Comparison of ENCODE assay signal across 8 cellular contexts in the genomic region with DNA sequence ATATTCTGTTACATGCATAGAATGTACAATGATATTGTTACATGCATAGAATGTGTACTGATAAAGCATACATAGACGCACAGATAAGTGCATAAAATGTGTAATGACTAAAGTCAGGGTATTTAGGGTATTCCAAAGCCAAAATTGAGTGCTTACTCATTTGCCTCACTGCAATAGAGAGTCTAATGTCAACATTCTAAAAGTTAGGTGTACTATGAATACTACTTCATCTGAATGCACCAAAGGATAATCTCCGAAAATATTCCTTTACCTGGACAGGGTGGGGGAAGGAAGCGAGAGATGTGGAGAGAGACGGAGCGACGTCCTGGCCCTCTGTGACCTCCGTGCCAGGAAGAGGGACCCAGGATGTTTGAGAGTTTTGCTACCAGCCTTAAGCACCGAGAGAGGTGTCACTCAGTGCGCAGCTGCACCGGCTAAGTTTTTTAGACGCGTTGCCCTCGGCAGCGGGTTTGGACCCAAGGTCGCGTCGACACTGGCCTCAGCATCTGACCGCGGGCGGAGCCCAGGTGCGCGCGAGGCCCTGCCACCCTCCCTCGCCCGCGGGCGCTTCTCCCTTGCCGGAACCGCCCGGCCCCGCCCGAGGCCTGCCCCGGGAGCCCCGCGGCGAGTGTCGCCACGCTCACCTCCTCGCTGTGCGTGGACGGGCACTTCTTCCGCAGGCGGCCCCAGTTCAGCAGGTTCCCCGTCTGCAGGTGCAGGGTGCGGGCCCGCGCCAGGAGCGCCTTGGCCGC. TPM values are rescaled to one million over a fixed set of nuclear protein-coding genes. Genes with fewer than 3 reads are reported as not detected.
DNase-seq lines count a peak whose midpoint lies in the region; ATAC-seq and TF ChIP-seq lines count a peak whose summit lies in the region.

No MANE protein-coding gene starts in this region.

- peak overlapping the region; percentile 79 for H3K4me3 ChIP-seq in retinal pigment epithelial cell (ENCODE audit: low read length)

- peak overlapping the region; percentile 82 for H3K4me3 Mint-ChIP-seq in activated naive CD4-positive, alpha-beta T cell treated with anti-CD3 and anti-CD28 coated beads for 36 hours

- DNase-seq in AG08395 (ENCODE audit: low spot score) (peak; percentile 18), RPMI8226 (peak; percentile 85), left ventricle myocardium superior (peak; percentile 59), retinal pigment epithelial cell (ENCODE audit: low read depth) (no peak), GDM1 (lab: John Stamatoyannopoulos, UW) (no peak)
- peak; percentile 59 for DNase-seq in activated naive CD4-positive, alpha-beta T cell treated with anti-CD3 and anti-CD28 coated beads for 36 hours

- peaks cover 30% of the 10 kb centered on the region for H3K4me1 Mint-ChIP-seq in activated naive CD4-positive, alpha-beta T cell treated with anti-CD3 and anti-CD28 coated beads for 36 hours (ENCODE audit: low read depth)

- CTCF ChIA-PET in activated naive CD4-positive, alpha-beta T cell treated with anti-CD3 and anti-CD28 coated beads for 36 hours (lab: Charles Lee) = interaction anchor here (1.0 kb wide), 1 partner anchor 279 kb away, joined by 3 read pairs; no protein-coding TSS in a partner anchor

- ATAC-seq in GM18867 (IDR thresholded peaks at IDR 0.05; ENCODE audit: unreplicated experiment) (peak; percentile 47), HG03095 (IDR thresholded peaks at IDR 0.05; ENCODE audit: unreplicated experiment) (peak; percentile 39), left ventricle myocardium superior (peak; percentile 36)

- H3K27me3 Mint-ChIP-seq in activated naive CD4-positive, alpha-beta T cell treated with anti-CD3 and anti-CD28 coated beads for 36 hours (ENCODE audit: low read depth) = no peaks in the 10 kb centered on the region

- no peak for TF ChIP-seq CTCF in retinal pigment epithelial cell (conservative IDR thresholded peaks at IDR 0.05; ENCODE audit: low read depth, low read length)

- intact Hi-C loops in activated naive CD4-positive, alpha-beta T cell treated with anti-CD3 and anti-CD28 coated beads for 36 hours (cut with micrococcal nuclease) = loop anchor here (1.0 to 10.0 kb wide), 10 partner anchors 29 to 1424 kb away; a partner anchor contains a TSS
- intact Hi-C loops in left ventricle myocardium superior (cut with micrococcal nuclease) = no loop called here

- H3K27ac Mint-ChIP-seq in activated naive CD4-positive, alpha-beta T cell treated with anti-CD3 and anti-CD28 coated beads for 36 hours = peak overlapping the region; percentile 87

- H3K9me3 Mint-ChIP-seq in activated naive CD4-positive, alpha-beta T cell treated with anti-CD3 and anti-CD28 coated beads for 36 hours = peaks cover 5% of the 10 kb centered on the region

- no peaks in the 10 kb centered on the region for H3K36me3 Mint-ChIP-seq in activated naive CD4-positive, alpha-beta T cell treated with anti-CD3 and anti-CD28 coated beads for 36 hours (ENCODE audit: low read depth)

RNA-seq across cellular contexts. Expression of a gene that starts 0.7 kb away (rescaled TPM):
- total RNA-seq in activated naive CD4-positive, alpha-beta T cell treated with anti-CD3 and anti-CD28 coated beads for 36 hours = 10 to 100 TPM; 19.5 to 22.7 TPM
- 10.9 TPM for total RNA-seq in left ventricle myocardium superior

RNA-seq across cellular contexts. Expression of a gene that starts 29.6 kb away (rescaled TPM):
- total RNA-seq in activated naive CD4-positive, alpha-beta T cell treated with anti-CD3 and anti-CD28 coated beads for 36 hours = 10 to 100 TPM; 58.5 to 64.5 TPM
- 42.7 TPM for total RNA-seq in left ventricle myocardium superior

Comparison
In these comparisons a context has a peak if more than half of its experiments do, and no peak if none do; other contexts are left out.
1. DNase-seq: peak in AG08395 (single experiment), RPMI8226 (single experiment), activated naive CD4-positive, alpha-beta T cell treated with anti-CD3 and anti-CD28 coated beads for 36 hours (single experiment) and left ventricle myocardium superior (single experiment); none in retinal pigment epithelial cell (single experiment) and GDM1 (single experiment).
2. Peak in every context shown above with its lines, with median percentiles within 50 percentile points of each other: ATAC-seq.